8 cellular contexts compared by ENCODE assay signal in genomic region chr9:110156902-110157301, GRCh38. TPM values are rescaled to one million over a fixed set of nuclear protein-coding genes. Genes with fewer than 3 reads are reported as not detected.
DNase-seq lines count a peak whose midpoint lies in the region; ATAC-seq and TF ChIP-seq lines count a peak whose summit lies in the region.

No MANE protein-coding gene starts in this region.

- H3K9me3 Mint-ChIP-seq in CD8-positive, alpha-beta memory T cell: no peaks in the 10 kb centered on the region

- peak overlapping the region in 6 of 7 donors; percentile 33 to 63 (median 48) for H3K4me3 Mint-ChIP-seq in CD8-positive, alpha-beta memory T cell

- peaks cover 27% of the 10 kb centered on the region for H3K4me1 ChIP-seq in CD8-positive, alpha-beta memory T cell (ENCODE audit: insufficient read depth, low read length)
- H3K4me1 ChIP-seq in left ventricle myocardium inferior: peaks cover 100% of the 10 kb centered on the region

- H3K4me1 Mint-ChIP-seq in CD8-positive, alpha-beta memory T cell: peaks cover 33 to 48% (median 41%) of the 10 kb centered on the region in 3 donors

- no peaks in the 10 kb centered on the region for H3K27me3 Mint-ChIP-seq in CD8-positive, alpha-beta memory T cell

- no peaks in the 10 kb centered on the region for H3K9me3 ChIP-seq in CD8-positive, alpha-beta memory T cell (ENCODE audit: low read length)
- H3K9me3 ChIP-seq in left ventricle myocardium inferior (replicated peaks): no peaks in the 10 kb centered on the region

- no peak overlapping the region for H3K27ac ChIP-seq in CD8-positive, alpha-beta memory T cell (ENCODE audit: low read depth, low read length)
- peak overlapping the region; percentile 9 for H3K27ac ChIP-seq in left ventricle myocardium inferior (replicated peaks)
- H3K27ac ChIP-seq in caudate nucleus (ENCODE audit: low read depth, low read length): no peak overlapping the region

- CTCF ChIA-PET in CD8-positive, alpha-beta memory T cell (lab: Charles Lee): interaction anchor here (0.9 to 1.9 kb wide), 3 partner anchors 9 to 61 kb away, joined by 4 read pairs; no protein-coding TSS in a partner anchor

- POLR2A ChIA-PET in CD8-positive, alpha-beta memory T cell (lab: Charles Lee): interaction anchor here (0.5 kb wide), 1 partner anchor 11 kb away, joined by 6 read pairs; no protein-coding TSS in a partner anchor

- H3K36me3 ChIP-seq in CD8-positive, alpha-beta memory T cell (ENCODE audit: insufficient read depth, low read length): no peaks in the 10 kb centered on the region
- peaks cover 8% of the 10 kb centered on the region for H3K36me3 ChIP-seq in left ventricle myocardium inferior

- peak; percentile 68 for ATAC-seq in HG03159 (IDR thresholded peaks at IDR 0.05; ENCODE audit: unreplicated experiment)

- H3K4me3 ChIP-seq in CD8-positive, alpha-beta memory T cell (ENCODE audit: low read length): peak overlapping the region; percentile 6
- no peak overlapping the region for H3K4me3 ChIP-seq in left ventricle myocardium inferior

- DNase-seq in CD8-positive, alpha-beta memory T cell: peak in 4 of 5 donors; percentile 6 to 49 (median 29)
- peak; percentile 7 for DNase-seq in GM19240 (ENCODE audit: insufficient read length, low spot score)
- peak; percentile 43 for DNase-seq in SKM-1 (lab: John Stamatoyannopoulos, UW; ENCODE audit: unreplicated experiment)
- no peak for DNase-seq in left ventricle myocardium inferior
- DNase-seq in caudate nucleus (lab: John Stamatoyannopoulos, UW): no peak
- no peak for DNase-seq in NCI-H187 (lab: John Stamatoyannopoulos, UW)
- DNase-seq in HuH-7.5 (ENCODE audit: low spot score): no peak

- H3K36me3 Mint-ChIP-seq in CD8-positive, alpha-beta memory T cell: peaks cover 0 to under 1% (median 0%) of the 10 kb centered on the region in 3 donors

- no peaks in the 10 kb centered on the region for H3K27me3 ChIP-seq in CD8-positive, alpha-beta memory T cell (ENCODE audit: insufficient read depth, low read length, poor library complexity, severe bottlenecking)
- no peaks in the 10 kb centered on the region for H3K27me3 ChIP-seq in left ventricle myocardium inferior (ENCODE audit: low read depth)

- H3K27ac Mint-ChIP-seq in CD8-positive, alpha-beta memory T cell: peak overlapping the region in 7 of 8 donors; percentile 37 to 82 (median 50)

- no peak for TF ChIP-seq CTCF in left ventricle myocardium inferior (IDR thresholded peaks at IDR 0.05; ENCODE audit: borderline replicate concordance)

- intact Hi-C loops in left ventricle myocardium inferior (cut with micrococcal nuclease): no loop called here

RNA-seq across cellular contexts. Expression of gene C9orf152, which starts 51.1 kb away (rescaled TPM):
- total RNA-seq in CD8-positive, alpha-beta memory T cell: not detected
- polyA plus RNA-seq in CD8-positive, alpha-beta memory T cell: not detected
- total RNA-seq in left ventricle myocardium inferior: not detected

Comparison
In these comparisons a context has a peak if more than half of its experiments do, and no peak if none do; other contexts are left out.
1. DNase-seq: peak in CD8-positive, alpha-beta memory T cell (4 of 5), GM19240 (single experiment) and SKM-1 (single experiment); none in left ventricle myocardium inferior (single experiment), caudate nucleus (0 of 61), NCI-H187 (0 of 2) and HuH-7.5 (single experiment).